In genomic region chr15:56035166-56035565, GRCh38 we compare ENCODE assay signal across 28 cellular contexts.
"Had no signal": no experiment of that assay in that cellular context is flagged by ENCODE, and none has a peak within 500 bp of the region (broad histone marks: within the 10 kb centered on the region; RNA-seq: fewer than 3 reads in every experiment).

No MANE protein-coding gene starts in this region.

- H3K9me3 Mint-ChIP-seq: natural killer cell, nephron had no signal

- H3K4me1 Mint-ChIP-seq: nephron had no signal

- H3K4me1 ChIP-seq: parathyroid adenoma, psoas muscle, testis, transverse colon had no signal

- ATAC-seq: naive thymus-derived CD4-positive, alpha-beta T cell; natural killer cell; psoas muscle; right cardiac atrium; right lobe of liver; stimulated activated naive B cell treated with anti-CD40 and anti-IgM and Interleukin-4, amounts not matched to agents 10 μg/mL and 1 μg/mL and 100 μg/mL, for 72 hours had no signal

- H3K9me3 ChIP-seq: ovary, psoas muscle, right lobe of liver, sigmoid colon, suprapubic skin, testis, tibial artery, transverse colon, upper lobe of left lung had no signal

- H3K4me3 ChIP-seq: ovary, psoas muscle, right lobe of liver, sigmoid colon, suprapubic skin, testis, tibial artery, transverse colon, upper lobe of left lung had no signal

- H3K27ac ChIP-seq: ovary, parathyroid adenoma, psoas muscle, right lobe of liver, sigmoid colon, suprapubic skin, testis, tibial artery, transverse colon, upper lobe of left lung had no signal

- DNase-seq: naive thymus-derived CD4-positive, alpha-beta T cell; natural killer cell; occipital lobe; ovary; posterior cingulate gyrus; psoas muscle; right cardiac atrium; right lobe of liver; sigmoid colon; small intestine; stimulated activated CD4-positive, alpha-beta T cell treated with anti-CD3 and anti-CD28 coated beads, Interleukin-15, amount 100 ng/mL, for 24 hours; stimulated activated CD4-positive, alpha-beta T cell treated with anti-CD3 and anti-CD28 coated beads, Interleukin-2, amount 100 ng/mL, for 24 hours; stimulated activated CD4-positive, alpha-beta T cell treated with anti-CD3 and anti-CD28 coated beads, Interleukin-2, amount 100 ng/mL, for 48 hours; stimulated activated CD4-positive, alpha-beta T cell treated with anti-CD3 and anti-CD28 coated beads, Interleukin-4, amount 100 ng/mL, for 24 hours; stimulated activated naive B cell treated with anti-CD40 and anti-IgM and Interleukin-4, amounts not matched to agents 10 μg/mL and 1 μg/mL and 100 μg/mL, for 72 hours; stimulated activated naive CD4-positive, alpha-beta T cell treated with Interleukin-2 at 50 U/mL for 16 hours; substantia nigra; testis; tibial artery; transverse colon; upper lobe of left lung had no signal

- H3K4me3 Mint-ChIP-seq: naive thymus-derived CD4-positive, alpha-beta T cell; natural killer cell; nephron; neural crest cell; stimulated activated effector memory CD8-positive, alpha-beta T cell treated with anti-CD3 and anti-CD28 coated beads, Interleukin-12 subunit alpha, Interleukin-12 subunit beta, amount 100 ng/mL, for 72 hours; stimulated activated naive B cell treated with anti-CD40 and anti-IgM and Interleukin-4, amounts not matched to agents 10 μg/mL and 1 μg/mL and 100 μg/mL, for 72 hours; stimulated activated naive CD8-positive, alpha-beta T cell treated with anti-CD3 and anti-CD28 coated beads, Interleukin-15, Interleukin-2, amounts not matched to agents 100 ng/mL and 50 ng/mL, for 24 hours had no signal

- H3K9ac ChIP-seq: parathyroid adenoma had no signal

- H3K36me3 Mint-ChIP-seq: natural killer cell; stimulated activated effector memory CD8-positive, alpha-beta T cell treated with anti-CD3 and anti-CD28 coated beads, Interleukin-12 subunit alpha, Interleukin-12 subunit beta, amount 100 ng/mL, for 72 hours had no signal

- H2AFZ ChIP-seq: parathyroid adenoma had no signal

- H3K27me3 ChIP-seq: ovary, right lobe of liver, sigmoid colon, suprapubic skin, testis, tibial artery, transverse colon, upper lobe of left lung had no signal

- H3K36me3 ChIP-seq: ovary, right lobe of liver, sigmoid colon, suprapubic skin, tibial artery, transverse colon, upper lobe of left lung had no signal

- H3K27me3 Mint-ChIP-seq: progenitor cell of endocrine pancreas; stimulated activated naive B cell treated with anti-CD40 and anti-IgM and Interleukin-4, amounts not matched to agents 10 μg/mL and 1 μg/mL and 100 μg/mL, for 72 hours had no signal

- H3K27ac Mint-ChIP-seq: natural killer cell; nephron; progenitor cell of endocrine pancreas; stimulated activated effector memory CD8-positive, alpha-beta T cell treated with anti-CD3 and anti-CD28 coated beads, Interleukin-12 subunit alpha, Interleukin-12 subunit beta, amount 100 ng/mL, for 72 hours; stimulated activated naive B cell treated with anti-CD40 and anti-IgM and Interleukin-4, amounts not matched to agents 10 μg/mL and 1 μg/mL and 100 μg/mL, for 72 hours had no signal
